ENCODE assay signal across 11 cellular contexts in the genomic region with DNA sequence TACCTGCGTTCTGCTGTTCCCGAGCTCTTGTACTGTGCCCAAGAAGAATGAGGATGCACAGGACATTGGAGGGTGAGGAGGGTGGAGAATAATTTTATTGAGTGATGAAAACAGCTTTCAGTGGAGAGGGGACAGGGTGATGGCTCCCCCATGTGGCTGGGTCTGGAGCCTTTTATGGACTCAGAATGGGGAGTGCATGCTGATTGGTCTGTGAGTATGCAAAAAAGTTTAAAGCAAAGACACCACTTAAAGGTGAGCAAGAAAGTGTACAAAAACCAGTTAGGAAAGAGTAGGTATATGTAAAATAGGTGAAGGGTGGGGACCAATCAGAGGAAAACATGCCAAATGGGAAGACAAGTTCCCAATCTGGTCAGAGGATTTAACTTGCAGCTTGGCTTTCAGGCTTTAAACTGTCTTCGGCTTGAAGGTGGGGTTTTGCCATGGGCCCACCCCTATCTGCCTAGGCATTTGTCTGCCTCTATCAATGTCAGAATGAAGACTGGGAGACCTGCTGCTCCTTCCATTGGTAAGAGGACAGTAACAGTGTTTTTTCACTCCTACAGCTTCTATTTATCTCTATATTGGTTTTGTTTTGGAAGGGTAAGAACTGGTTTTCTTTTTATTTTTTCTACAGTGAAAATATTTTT.
DNase-seq lines count a peak whose midpoint lies in the region; ATAC-seq and TF ChIP-seq lines count a peak whose summit lies in the region.
"Had no signal": no experiment of that assay in that cellular context is flagged by ENCODE, and none has a peak within 500 bp of the region (broad histone marks: within the 10 kb centered on the region; RNA-seq: fewer than 3 reads in every experiment).

No MANE protein-coding gene starts in this region.

- 87 to 88% methylated on average over 3 of the region's 3 CpGs for WGBS in GM23248 (ENCODE audit: low coverage in 1 of 2, low lambda C conversion rate in 2 of 2, missing lambda C conversion rate in 2 of 2), 2 experiments

- H3K27ac ChIP-seq in GM23248: no peak overlapping the region
- H3K27ac ChIP-seq: right atrium auricular region had no signal

- peak; percentile 44 for TF ChIP-seq CTCF in AG10803 (conservative IDR thresholded peaks at IDR 0.05; ENCODE audit: low read length)

- no peak overlapping the region for H3K4me2 ChIP-seq in GM23248 (ENCODE audit: unreplicated experiment)

- no peak overlapping the region for H3K27ac Mint-ChIP-seq in activated naive CD8-positive, alpha-beta T cell treated with anti-CD3 and anti-CD28 coated beads, Interleukin-2, amount 50 U/mL, for 24 hours
- no peak overlapping the region for H3K27ac Mint-ChIP-seq in stimulated activated effector memory CD8-positive, alpha-beta T cell treated with anti-CD3 and anti-CD28 coated beads, Interleukin-12 subunit alpha, Interleukin-12 subunit beta, amount 100 ng/mL, for 72 hours
- H3K27ac Mint-ChIP-seq: activated naive CD8-positive, alpha-beta T cell treated with anti-CD3 and anti-CD28 coated beads, Interleukin-2, amount 10 ng/mL, durations not matched to agents 7 days and 5 days had no signal

- no peaks in the 10 kb centered on the region for H4K20me1 ChIP-seq in GM23248 (ENCODE audit: insufficient read depth)

- H3K27me3 ChIP-seq in GM23248 (replicated peaks; ENCODE audit: insufficient read depth): no peaks in the 10 kb centered on the region
- H3K27me3 ChIP-seq: right atrium auricular region had no signal

- H3K4me3 ChIP-seq in AG10803 (ENCODE audit: low read length): no peak overlapping the region
- no peak overlapping the region for H3K4me3 ChIP-seq in GM23248
- H3K4me3 ChIP-seq: right atrium auricular region had no signal

- DNase-seq in AG10803 (ENCODE audit: low read depth): no peak
- DNase-seq in GM23248: peak; percentile 26
- peak; percentile 41 for DNase-seq in activated naive CD8-positive, alpha-beta T cell treated with anti-CD3 and anti-CD28 coated beads, Interleukin-2, amount 50 U/mL, for 24 hours
- peak; percentile 21 to 49 for DNase-seq in lung microvascular endothelial cell (ENCODE audit: low read depth in 2 of 2)
- DNase-seq in stimulated activated effector memory CD8-positive, alpha-beta T cell treated with anti-CD3 and anti-CD28 coated beads, Interleukin-12 subunit alpha, Interleukin-12 subunit beta, amount 100 ng/mL, for 72 hours (ENCODE audit: low spot score in 2 of 2): no peak
- DNase-seq in NCI-H1105 (lab: John Stamatoyannopoulos, UW): no peak
- DNase-seq: activated naive CD8-positive, alpha-beta T cell treated with anti-CD3 and anti-CD28 coated beads, Interleukin-2, amount 10 ng/mL, durations not matched to agents 7 days and 5 days; SW 1271 had no signal

- no peak overlapping the region for H2AFZ ChIP-seq in GM23248

- no peaks in the 10 kb centered on the region for H3K9me3 ChIP-seq in GM23248 (ENCODE audit: low read depth)
- H3K9me3 ChIP-seq: right atrium auricular region had no signal

- peaks cover 28% of the 10 kb centered on the region for H3K27me3 Mint-ChIP-seq in activated naive CD8-positive, alpha-beta T cell treated with anti-CD3 and anti-CD28 coated beads, Interleukin-2, amount 50 U/mL, for 24 hours

- no peak for ATAC-seq in activated naive CD8-positive, alpha-beta T cell treated with anti-CD3 and anti-CD28 coated beads, Interleukin-2, amount 50 U/mL, for 24 hours
- ATAC-seq in HG02840 (IDR thresholded peaks at IDR 0.05; ENCODE audit: low FRiP score, unreplicated experiment) (no peak), GM21367 (IDR thresholded peaks at IDR 0.05; ENCODE audit: unreplicated experiment) (no peak)
- ATAC-seq in stimulated activated effector memory CD8-positive, alpha-beta T cell treated with anti-CD3 and anti-CD28 coated beads, Interleukin-12 subunit alpha, Interleukin-12 subunit beta, amount 100 ng/mL, for 72 hours: no peak

- no peaks in the 10 kb centered on the region for H3K36me3 Mint-ChIP-seq in activated naive CD8-positive, alpha-beta T cell treated with anti-CD3 and anti-CD28 coated beads, Interleukin-2, amount 50 U/mL, for 24 hours (ENCODE audit: low read depth)
- no peaks in the 10 kb centered on the region for H3K36me3 Mint-ChIP-seq in stimulated activated effector memory CD8-positive, alpha-beta T cell treated with anti-CD3 and anti-CD28 coated beads, Interleukin-12 subunit alpha, Interleukin-12 subunit beta, amount 100 ng/mL, for 72 hours
- H3K36me3 Mint-ChIP-seq: activated naive CD8-positive, alpha-beta T cell treated with anti-CD3 and anti-CD28 coated beads, Interleukin-2, amount 10 ng/mL, durations not matched to agents 7 days and 5 days had no signal

- H3K79me2 ChIP-seq in GM23248 (ENCODE audit: insufficient read depth): no peaks in the 10 kb centered on the region

- H3K9me3 Mint-ChIP-seq in activated naive CD8-positive, alpha-beta T cell treated with anti-CD3 and anti-CD28 coated beads, Interleukin-2, amount 50 U/mL, for 24 hours: no peaks in the 10 kb centered on the region
- H3K9me3 Mint-ChIP-seq in stimulated activated effector memory CD8-positive, alpha-beta T cell treated with anti-CD3 and anti-CD28 coated beads, Interleukin-12 subunit alpha, Interleukin-12 subunit beta, amount 100 ng/mL, for 72 hours: no peaks in the 10 kb centered on the region

- H3K9me2 ChIP-seq in GM23248 (ENCODE audit: insufficient read depth): no peaks in the 10 kb centered on the region

- H3F3A ChIP-seq in GM23248 (ENCODE audit: insufficient read depth): peaks cover 32% of the 10 kb centered on the region

- peaks cover 40% of the 10 kb centered on the region for H3K4me1 Mint-ChIP-seq in activated naive CD8-positive, alpha-beta T cell treated with anti-CD3 and anti-CD28 coated beads, Interleukin-2, amount 50 U/mL, for 24 hours
- H3K4me1 Mint-ChIP-seq in stimulated activated effector memory CD8-positive, alpha-beta T cell treated with anti-CD3 and anti-CD28 coated beads, Interleukin-12 subunit alpha, Interleukin-12 subunit beta, amount 100 ng/mL, for 72 hours: no peaks in the 10 kb centered on the region
- H3K4me1 Mint-ChIP-seq: activated naive CD8-positive, alpha-beta T cell treated with anti-CD3 and anti-CD28 coated beads, Interleukin-2, amount 10 ng/mL, durations not matched to agents 7 days and 5 days had no signal

- peaks cover 33% of the 10 kb centered on the region for H3K4me1 ChIP-seq in GM23248 (ENCODE audit: insufficient read depth)
- H3K4me1 ChIP-seq: right atrium auricular region had no signal

- in situ Hi-C loops in GM23248 (cut with MboI): no loop called here

- no peak overlapping the region for H3K9ac ChIP-seq in GM23248

- no peaks in the 10 kb centered on the region for H3K36me3 ChIP-seq in GM23248 (ENCODE audit: low read depth)
- H3K36me3 ChIP-seq: right atrium auricular region had no signal

- H3K4me3 Mint-ChIP-seq in activated naive CD8-positive, alpha-beta T cell treated with anti-CD3 and anti-CD28 coated beads, Interleukin-2, amount 50 U/mL, for 24 hours: no peak overlapping the region
- no peak overlapping the region for H3K4me3 Mint-ChIP-seq in stimulated activated effector memory CD8-positive, alpha-beta T cell treated with anti-CD3 and anti-CD28 coated beads, Interleukin-12 subunit alpha, Interleukin-12 subunit beta, amount 100 ng/mL, for 72 hours
- H3K4me3 Mint-ChIP-seq: activated naive CD8-positive, alpha-beta T cell treated with anti-CD3 and anti-CD28 coated beads, Interleukin-2, amount 10 ng/mL, durations not matched to agents 7 days and 5 days had no signal

Comparison
In these comparisons a context has a peak if more than half of its experiments do, and no peak if none do; other contexts are left out.
1. DNase-seq: peak in GM23248 (single experiment), activated naive CD8-positive, alpha-beta T cell treated with anti-CD3 and anti-CD28 coated beads, Interleukin-2, amount 50 U/mL, for 24 hours (single experiment) and lung microvascular endothelial cell (2 of 2); none in AG10803 (single experiment), stimulated activated effector memory CD8-positive, alpha-beta T cell treated with anti-CD3 and anti-CD28 coated beads, Interleukin-12 subunit alpha, Interleukin-12 subunit beta, amount 100 ng/mL, for 72 hours (0 of 2) and NCI-H1105 (single experiment).